ENCODE assay signal across 8 cellular contexts in genomic region chr12:71663561-71664410, GRCh38. TPM values are rescaled to one million over a fixed set of nuclear protein-coding genes. Genes with fewer than 3 reads are reported as not detected.
DNase-seq lines count a peak whose midpoint lies in the region; ATAC-seq and TF ChIP-seq lines count a peak whose summit lies in the region.

Gene THAP2 (plus strand): TSS chr12:71664301. CDS start chr12:71664510, 209 bp downstream.
Gene ZFC3H1 (minus strand): TSS chr12:71663848. CDS start chr12:71663610, 238 bp downstream.

- H4K8ac ChIP-seq in IMR-90 (ENCODE audit: low read depth in 2 of 2, low read length in 2 of 2) = peak within 1 kb of the TSS; percentile 70 to 79

- peak within 1 kb of the TSS; percentile 86 for H3K4me2 ChIP-seq in IMR-90 (ENCODE audit: low read depth, low read length)
- peak within 1 kb of the TSS; percentile 92 for H3K4me2 ChIP-seq in OCI-LY7 (ENCODE audit: low read length)

- dilution Hi-C loops in IMR-90 (cut with HindIII; ENCODE audit: low sequenced_read_pairs, unreplicated experiment) = no loop called here

- H3K9me2 ChIP-seq in OCI-LY7 (ENCODE audit: insufficient read depth, low read length) = no peaks in the 10 kb centered on the region

- H3K79me2 ChIP-seq in OCI-LY7 (ENCODE audit: insufficient read depth, low read depth, low read length) = peaks cover 73% of the 10 kb centered on the region

- H3K27me3 ChIP-seq in IMR-90 (ENCODE audit: control insufficient read depth, insufficient read depth, low read length) = no peaks in the 10 kb centered on the region

- DNase-seq in DMS153 (lab: John Stamatoyannopoulos, UW) (peak; percentile 99), IMR-90 (peak; percentile 100), OCI-LY7 (ENCODE audit: low spot score) (peak; percentile 99), activated T-cell treated with anti-CD3 and anti-CD28 coated beads for 48 hours (ENCODE audit: low read depth) (peak; percentile 79), epithelial cell of proximal tubule (ENCODE audit: low read depth) (peak; percentile 99), mucosa of gallbladder (ENCODE audit: low spot score) (peak; percentile 98)
- peak; percentile 69 to 86 for DNase-seq in stimulated activated CD8-positive, alpha-beta memory T cell treated with anti-CD3 and anti-CD28 coated beads, Interleukin-4, amount 100 ng/mL, for 4 hours (ENCODE audit: low read depth in 2 of 2, low spot score in 1 of 2)

- intact Hi-C loops in IMR-90 (cut with micrococcal nuclease) (loop anchor here (1.0 to 5.0 kb wide), 2 partner anchors 23 to 84 kb away; partner anchors contain the start of gene TMEM19), OCI-LY7 (cut with micrococcal nuclease; ENCODE audit: unreplicated experiment) (loop anchor here (2.0 to 10.0 kb wide), 2 partner anchors 91 to 181 kb away; partner anchors contain the start of gene RAB21)

- CTCF ChIA-PET in IMR-90 (lab: Yijun Ruan, JAX) (interaction anchor here (0.7 to 2.0 kb wide), 3 partner anchors 11 to 183 kb away, joined by 3 to 10 read pairs (median 3); no protein-coding TSS in a partner anchor), OCI-LY7 (lab: Charles Lee; ENCODE audit: unreplicated experiment) (interaction anchor here (0.8 to 1.5 kb wide), 5 partner anchors 21 to 94 kb away, joined by 3 to 5 read pairs (median 4); no protein-coding TSS in a partner anchor)

- peak within 1 kb of the TSS; percentile 62 for H3K18ac ChIP-seq in IMR-90 (ENCODE audit: low read depth, low read length)

- peak within 1 kb of the TSS; percentile 99 for H3K23ac ChIP-seq in IMR-90 (ENCODE audit: low read depth, low read length)

- no peak for TF ChIP-seq RAD21 in IMR-90 (IDR thresholded peaks at IDR 0.05; ENCODE audit: low read length)

- WGBS in IMR-90 (ENCODE audit: extremely low coverage in 2 of 2, insufficient read length in 1 of 2), 2 experiments = 2% methylated on average over 18 of the region's 57 CpGs; no CpG with 5 or more reads in 1 of the 2 experiments

- peak within 1 kb of the TSS; percentile 90 for H2BK5ac ChIP-seq in IMR-90 (ENCODE audit: low read depth, low read length, poor library complexity, severe bottlenecking)

- in situ Hi-C loops in IMR-90 (cut with MboI; ENCODE audit: low sequenced_read_pairs) = loop anchor here (10.0 to 25.0 kb wide), 2 partner anchors 91 to 599 kb away; partner anchors contain the start of genes RAB21 and TRHDE

- H2AK9ac ChIP-seq in IMR-90 (replicated peaks; ENCODE audit: low read depth, low read length, poor library complexity) = peak within 1 kb of the TSS; percentile 99

- peak within 1 kb of the TSS; percentile 44 for H4K5ac ChIP-seq in IMR-90 (ENCODE audit: low read depth, low read length)

- peak within 1 kb of the TSS; percentile 88 for H3K56ac ChIP-seq in IMR-90 (ENCODE audit: extremely low read depth, insufficient read depth, low read length)

- H2AFZ ChIP-seq in IMR-90 (replicated peaks; ENCODE audit: low read length, poor library complexity) (peak within 1 kb of the TSS; percentile 90), OCI-LY7 (ENCODE audit: low read length) (peak within 1 kb of the TSS; percentile 65)

- H3K36me3 ChIP-seq in IMR-90 (ENCODE audit: control insufficient read depth, insufficient read depth, low read length) (peaks cover 6% of the 10 kb centered on the region), OCI-LY7 (ENCODE audit: insufficient read depth, low read length) (peaks cover 46% of the 10 kb centered on the region)

- H3K9me3 ChIP-seq in IMR-90 (ENCODE audit: control insufficient read depth, insufficient read depth, low read length) (no peaks in the 10 kb centered on the region), OCI-LY7 (ENCODE audit: low read length) (no peaks in the 10 kb centered on the region)

- H2BK15ac ChIP-seq in IMR-90 (ENCODE audit: low read depth, low read length) = peak within 1 kb of the TSS; percentile 44; the same call in 2 of the 3 replicates

- POLR2A ChIA-PET in IMR-90 (lab: Charles Lee; ENCODE audit: unreplicated experiment) (interaction anchor here (0.6 to 0.8 kb wide), 2 partner anchors 8 to 50 kb away, joined by 3 to 4 read pairs; no protein-coding TSS in a partner anchor), OCI-LY7 (lab: Charles Lee) (interaction anchor here (0.6 to 4.2 kb wide), 24 partner anchors 9 to 179 kb away, joined by 3 to 105 read pairs (median 4); partner anchors contain the start of genes RAB21 and TMEM19)

- peak within 1 kb of the TSS; percentile 67 for H4K91ac ChIP-seq in IMR-90 (ENCODE audit: insufficient read depth, low read depth, low read length)

- H4K20me1 ChIP-seq in IMR-90 (ENCODE audit: insufficient read depth, low read length) (peaks cover 23% of the 10 kb centered on the region), OCI-LY7 (ENCODE audit: insufficient read depth, low read length) (peaks cover 23% of the 10 kb centered on the region)

- peak within 1 kb of the TSS; percentile 94 for H3K4ac ChIP-seq in IMR-90 (ENCODE audit: low read depth, low read length)

- peak; percentile 91 for ATAC-seq in GM21528 (IDR thresholded peaks at IDR 0.05; ENCODE audit: low FRiP score, unreplicated experiment)
- ATAC-seq in IMR-90 (ENCODE audit: low read depth) = peak; percentile 91

- TF ChIP-seq CTCF in IMR-90 (conservative IDR thresholded peaks at IDR 0.05; ENCODE audit: low read depth, low read length) (peak; percentile 43), OCI-LY7 (conservative IDR thresholded peaks at IDR 0.05; ENCODE audit: low read length) (peak; percentile 65), epithelial cell of proximal tubule (conservative IDR thresholded peaks at IDR 0.05; ENCODE audit: low read depth, low read length) (peak; percentile 36)

- H3K9me1 ChIP-seq in IMR-90 (ENCODE audit: insufficient read depth, low read length) = no peaks in the 10 kb centered on the region

- H3K4me1 ChIP-seq in IMR-90 (ENCODE audit: control insufficient read depth, insufficient read depth, low read length) (no peaks in the 10 kb centered on the region), OCI-LY7 (ENCODE audit: insufficient read depth, low read length, poor library complexity, severe bottlenecking) (peaks cover 31% of the 10 kb centered on the region)

- peak within 1 kb of the TSS; percentile 68 for H3K4me3 ChIP-seq in IMR-90 (ENCODE audit: insufficient read depth, low read depth, low read length)
- peak within 1 kb of the TSS; percentile 84 for H3K4me3 ChIP-seq in OCI-LY7 (ENCODE audit: low read depth, low read length, poor library complexity, severe bottlenecking)
- H3K4me3 ChIP-seq in epithelial cell of proximal tubule (ENCODE audit: low read depth, low read length) = peak within 1 kb of the TSS; percentile 93

- peak within 1 kb of the TSS; percentile 95 for H3K9ac ChIP-seq in IMR-90 (ENCODE audit: low read depth, low read length)

- BruUV-seq in IMR-90 (replicated peaks; lab: Mats Ljungman, UMichigan) (no TSS peak), OCI-LY7 (replicated peaks; lab: Mats Ljungman, UMichigan) (no TSS peak)

- peak within 1 kb of the TSS; percentile 94 for H2AK5ac ChIP-seq in IMR-90 (ENCODE audit: low read depth, low read length)

- H2BK120ac ChIP-seq in IMR-90 (ENCODE audit: low read depth, low read length) = peak within 1 kb of the TSS; percentile 68

- H3K27ac ChIP-seq in IMR-90 (ENCODE audit: insufficient read depth, low read length) (peak within 1 kb of the TSS; percentile 95), OCI-LY7 (ENCODE audit: low read depth, low read length, poor library complexity, severe bottlenecking) (peak within 1 kb of the TSS; percentile 87)

- TF ChIP-seq POLR2A in IMR-90 (IDR thresholded peaks at IDR 0.05; ENCODE audit: low read depth, low read length) = peak; percentile 95

- peak within 1 kb of the TSS; percentile 89 for H3K14ac ChIP-seq in IMR-90 (replicated peaks; ENCODE audit: low read depth, low read length)

- H2BK20ac ChIP-seq in IMR-90 (ENCODE audit: low read depth, low read length) = no peak within 1 kb of the TSS

- peaks cover 8 to 22% of the 10 kb centered on the region in 2 experiments; a peak in 3 of 4 replicates for H3K79me1 ChIP-seq in IMR-90 (ENCODE audit: low read depth in 1 of 2, low read length in 2 of 2)

TF ChIP-seq in IMR-90, 13 proteins besides CTCF, POLR2A, EP300 and RAD21:
- TF ChIP-seq MXI1 (IDR thresholded peaks at IDR 0.05; ENCODE audit: borderline replicate concordance, low read depth, low read length) (peak; percentile 79; the same call in 1 of the 2 replicates), BHLHE40 (IDR thresholded peaks at IDR 0.05; ENCODE audit: low read depth, low read length) (peak; percentile 78; the same call in 1 of the 2 replicates), CHD1 (IDR thresholded peaks at IDR 0.05; ENCODE audit: low read depth, low read length) (peak; percentile 92), CEBPB (IDR thresholded peaks at IDR 0.05; ENCODE audit: low read depth, low read length) (no peak), NFE2L2 (IDR thresholded peaks at IDR 0.05; ENCODE audit: low read depth, low read length) (0 out of 2 replicates have a peak, but pooled peaks have one; percentile 2)

RNA-seq across cellular contexts. Expression of gene THAP2, which starts in this region (rescaled TPM):
- total RNA-seq in IMR-90 (2012; rRNA removed) (1.4 and 2.8 TPM in 2 replicates), OCI-LY7 (2022) (9.3 and 10.2 TPM in 2 replicates), epithelial cell of proximal tubule (1.4 and 3.9 TPM in 2 replicates), mucosa of gallbladder (5.0 TPM)
- 1.7 and 2.5 TPM in 2 replicates for polyA plus RNA-seq in IMR-90 (2012; rRNA removed)
- 0.66 and 1.2 TPM in 2 replicates for polyA plus RNA-seq in IMR-90 (2012; cell fraction: cytosol; rRNA removed)
- 1.4 and 4.3 TPM in 2 replicates for polyA plus RNA-seq in IMR-90 (2012; cell fraction: nucleus; rRNA removed; ENCODE audit: low replicate concordance)
- total RNA-seq in OCI-LY7 (2014; rRNA removed; shearing (Covaris generic)) = 3.6 and 8.2 TPM in 2 replicates

RNA-seq across cellular contexts. Expression of gene ZFC3H1, which starts in this region (rescaled TPM):
- total RNA-seq in IMR-90 (2012; rRNA removed) = 16.8 and 28.6 TPM in 2 replicates
- 16.8 and 23.3 TPM in 2 replicates for polyA plus RNA-seq in IMR-90 (2012; rRNA removed)
- 3.9 and 5.0 TPM in 2 replicates for polyA plus RNA-seq in IMR-90 (2012; cell fraction: cytosol; rRNA removed)
- polyA plus RNA-seq in IMR-90 (2012; cell fraction: nucleus; rRNA removed; ENCODE audit: low replicate concordance) = 30.3 and 186 TPM in 2 replicates
- total RNA-seq in OCI-LY7 (2014; rRNA removed; shearing (Covaris generic)) = 31.1 and 45.8 TPM in 2 replicates
- 66.8 and 75.9 TPM in 2 replicates for total RNA-seq in OCI-LY7 (2022)
- total RNA-seq in epithelial cell of proximal tubule = 11.1 and 42.0 TPM in 2 replicates
- total RNA-seq in mucosa of gallbladder = 36.4 TPM

Comparison
In these comparisons a context has a peak if more than half of its experiments do, and no peak if none do; other contexts are left out.
1. Peak in every context shown above with its lines: DNase-seq, ATAC-seq, H3K4me3 ChIP-seq and H3K27ac ChIP-seq.